Comparison of ENCODE assay signal across 1 cellular context in the genomic region with DNA sequence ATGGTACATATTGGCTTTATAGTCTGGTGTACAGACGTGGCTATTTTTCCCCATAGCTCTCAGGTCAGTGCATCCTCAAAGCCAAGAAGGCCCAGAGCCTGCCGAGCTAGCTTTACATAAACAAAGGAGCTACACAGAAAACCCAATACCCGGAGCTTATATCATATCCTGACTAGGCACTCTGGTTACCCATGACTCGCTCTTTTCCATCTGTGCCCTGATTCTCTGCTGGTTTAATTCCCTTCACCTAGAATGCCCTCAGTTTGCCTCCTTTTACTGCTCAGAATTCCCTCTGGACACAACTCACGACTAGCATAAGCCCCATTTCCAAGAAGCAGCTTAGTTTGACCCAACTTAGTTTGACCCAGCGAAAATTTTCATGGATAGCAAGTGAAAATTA.
TF ChIP-seq lines count a peak whose summit lies in the region.

No MANE protein-coding gene starts in this region.

TF ChIP-seq in H1, 55 proteins besides CTCF, POLR2A, EP300 and RAD21:
- TF ChIP-seq PHF8 (conservative IDR thresholded peaks at IDR 0.05; ENCODE audit: low read depth, low read length) (no peak), MAFK (IDR thresholded peaks at IDR 0.05; ENCODE audit: low read depth, low read length) (no peak), HDAC2 (IDR thresholded peaks at IDR 0.05; ENCODE audit: borderline replicate concordance in 1 of 2, low read depth in 2 of 2, low read length in 2 of 2) (no peak), ASH2L (IDR thresholded peaks at IDR 0.05; ENCODE audit: low read length) (no peak), CTBP2 (IDR thresholded peaks at IDR 0.05; ENCODE audit: borderline replicate concordance, insufficient read depth, insufficient read length, low read length) (no peak), SAP30 (IDR thresholded peaks at IDR 0.05; ENCODE audit: insufficient read depth, insufficient replicate concordance, low read length) (no peak), SIX5 (IDR thresholded peaks at IDR 0.05; ENCODE audit: low read depth, low read length) (no peak), RXRA (IDR thresholded peaks at IDR 0.05; ENCODE audit: insufficient read depth, low read depth, low read length) (no peak), EZH2 (IDR thresholded peaks at IDR 0.05; ENCODE audit: low read depth, low read length, severe bottlenecking) (no peak), TBP (IDR thresholded peaks at IDR 0.05; ENCODE audit: low read depth, low read length) (no peak)
